ENCODE assay signal across 13 cellular contexts in genomic region chr2:239276813-239277193, GRCh38.
A peak's percentile ranks its signal among the peaks of the same experiment; 100 is the strongest.
DNase-seq lines count a peak whose midpoint lies in the region; ATAC-seq, FAIRE-seq and TF ChIP-seq lines count a peak whose summit lies in the region.
"Had no signal": no experiment of that assay in that cellular context is flagged by ENCODE, and none has a peak within 500 bp of the region (broad histone marks: within the 10 kb centered on the region; RNA-seq: fewer than 3 reads in every experiment).

No MANE protein-coding gene starts in this region.

- TF ChIP-seq POLR2A in K562 (conservative IDR thresholded peaks at IDR 0.05) = no peak

- H3K9ac ChIP-seq in K562 (ENCODE audit: insufficient read depth in 1 of 2, low read depth in 2 of 2, low read length in 2 of 2) = peak overlapping the region; percentile 70 to 84

- intact Hi-C loops in Right ventricle myocardium inferior (cut with DNase I) (no loop called here), K562 (cut with micrococcal nuclease) (no loop called here)

- DNase-seq in right atrium auricular region (ENCODE audit: low spot score) (no peak), Right ventricle myocardium inferior (ENCODE audit: missing footprints) (no peak), K562 (ENCODE audit: extremely low read depth in 1 of 4, low spot score in 3 of 4) (no peak), mesenteric fat pad (ENCODE audit: low spot score) (peak; percentile 41), NK-92 (lab: John Stamatoyannopoulos, UW; ENCODE audit: unreplicated experiment) (no peak)
- DNase-seq: central memory CD4-positive, alpha-beta T cell; foreskin melanocyte; NCI-H446 had no signal

- no peak overlapping the region for H2AFZ ChIP-seq in K562 (ENCODE audit: low read depth, low read length)

- 73% methylated on average over 5 of the region's 7 CpGs for WGBS in K562 (ENCODE audit: insufficient coverage, low coverage, missing lambda C conversion rate)

- no peak for FAIRE-seq in K562 (lab: Jason Lieb, UNC)
- FAIRE-seq: kidney had no signal

- H3K27ac ChIP-seq in right atrium auricular region = peak overlapping the region; percentile 78 to 92
- H3K27ac ChIP-seq in K562 (ENCODE audit: extremely low read depth, low read depth, low read length) = peak overlapping the region; percentile 97

- no peaks in the 10 kb centered on the region for H4K20me1 ChIP-seq in K562 (replicated peaks; ENCODE audit: control insufficient read depth, insufficient read depth, low read length)

- H3K36me3 ChIP-seq in right atrium auricular region (no peaks in the 10 kb centered on the region), K562 (ENCODE audit: control insufficient read depth, insufficient read depth, low read length) (no peaks in the 10 kb centered on the region)

- H3K27me3 ChIP-seq in right atrium auricular region (no peaks in the 10 kb centered on the region), K562 (ENCODE audit: control insufficient read depth in 2 of 2, insufficient read depth in 2 of 2, low read length in 2 of 2) (no peaks in the 10 kb centered on the region; a peak in 1 of 5 replicates)

- BruUV-seq in K562 (replicated peaks; lab: Mats Ljungman, UMichigan) = no TSS peak

- H3K4me3 ChIP-seq in right atrium auricular region (no peak overlapping the region), K562 (0 out of 2 replicates have a peak overlapping the region, but pooled peaks have one; percentile 3)

- ATAC-seq in Right ventricle myocardium inferior (no peak), K562 (no peak), GM21737 (IDR thresholded peaks at IDR 0.05; ENCODE audit: unreplicated experiment) (no peak), GM21576 (IDR thresholded peaks at IDR 0.05; ENCODE audit: unreplicated experiment) (no peak), HG02973 (IDR thresholded peaks at IDR 0.05; ENCODE audit: unreplicated experiment) (no peak)
- ATAC-seq: CD8-positive, alpha-beta T cell had no signal

- CTCF ChIA-PET in K562 (lab: Yijun Ruan, JAX; ENCODE audit: low intra/inter-chr PET ratio) = no interaction called here

- no peak for TF ChIP-seq EP300 in K562 (IDR thresholded peaks at IDR 0.05; ENCODE audit: low read length)

- in situ Hi-C loops in K562 (cut with MboI) = no loop called here

- TF ChIP-seq CTCF in right atrium auricular region (IDR thresholded peaks at IDR 0.05) = no peak
- no peak for TF ChIP-seq CTCF in K562 (IDR thresholded peaks at IDR 0.05 in 2 of 3, conservative IDR thresholded peaks at IDR 0.05 in 1 of 3; ENCODE audit: insufficient read depth in 2 of 3, low read depth in 1 of 3, low read length in 3 of 3)

- no peaks in the 10 kb centered on the region for H3K9me3 ChIP-seq in right atrium auricular region
- H3K9me3 ChIP-seq in K562 (replicated peaks; ENCODE audit: control insufficient read depth, insufficient read depth, low read depth, low read length) = no peaks in the 10 kb centered on the region

- peak overlapping the region; percentile 87 for H3K4me2 ChIP-seq in K562 (ENCODE audit: insufficient read depth, low read length)

- peaks cover 3% of the 10 kb centered on the region for H3K9me1 ChIP-seq in K562 (ENCODE audit: control insufficient read depth, insufficient read depth, low read length)

- no peak for TF ChIP-seq RAD21 in K562 (CRISPR knock-in tag; conservative IDR thresholded peaks at IDR 0.05 in 1 of 2, IDR thresholded peaks at IDR 0.05 in 1 of 2)

- peaks cover 77% of the 10 kb centered on the region for H3K79me2 ChIP-seq in K562 (ENCODE audit: control insufficient read depth, insufficient read depth, low read length)

- peaks cover 0 to 58% of the 10 kb centered on the region in 2 donors for H3K4me1 ChIP-seq in right atrium auricular region
- H3K4me1 ChIP-seq in K562 (replicated peaks in 1 of 2; ENCODE audit: control insufficient read depth in 2 of 2, insufficient read depth in 2 of 2, low read length in 2 of 2) = peaks cover 64 to 67% of the 10 kb centered on the region in 2 experiments

- POLR2A ChIA-PET in K562 (lab: Yijun Ruan, JAX) = interaction anchor here (0.8 to 1.2 kb wide), 2 partner anchors 12 to 138 kb away, joined by 3 read pairs; no protein-coding TSS in a partner anchor

TF ChIP-seq in K562, 482 proteins besides CTCF, POLR2A, EP300 and RAD21:
- TF ChIP-seq POLR3A (IDR thresholded peaks at IDR 0.05; ENCODE audit: borderline replicate concordance, extremely low read depth, insufficient read depth, insufficient read length) (no peak), ZNF699 (CRISPR knock-in tag; IDR thresholded peaks at IDR 0.05; ENCODE audit: insufficient replicate concordance) (no peak), CEBPB (tag; IDR thresholded peaks at IDR 0.05) (peak; percentile 37; the same call in 1 of the 2 replicates)
